ENCODE assay signal across 8 cellular contexts in genomic region chr7:71735961-71736556, GRCh38.
DNase-seq lines count a peak whose midpoint lies in the region; ATAC-seq, FAIRE-seq and TF ChIP-seq lines count a peak whose summit lies in the region.

No MANE protein-coding gene starts in this region.

- TF ChIP-seq POLR2A in NB4 (IDR thresholded peaks at IDR 0.05; ENCODE audit: extremely low read depth, insufficient read length) (no peak), HepG2 (IDR thresholded peaks at IDR 0.05; ENCODE audit: insufficient read depth in 1 of 2, low read depth in 2 of 2, low read length in 2 of 2) (no peak)

- POLR2A ChIA-PET in AG04449 (lab: Yijun Ruan, JAX) (no interaction called here), HepG2 (lab: Yijun Ruan, JAX) (no interaction called here)

- H3K36me3 Mint-ChIP-seq in T-helper 2 cell treated with Interferon-gamma antibody and Interleukin-4, amounts not matched to agents 5 μg/mL and 100 μg/mL, for 36 hours (ENCODE audit: low read depth): no peaks in the 10 kb centered on the region
- no peaks in the 10 kb centered on the region for H3K36me3 Mint-ChIP-seq in chondrocyte (ENCODE audit: low read depth)

- no peak overlapping the region for H3K4me3 Mint-ChIP-seq in T-helper 2 cell treated with Interferon-gamma antibody and Interleukin-4, amounts not matched to agents 5 μg/mL and 100 μg/mL, for 36 hours
- H3K4me3 Mint-ChIP-seq in chondrocyte (ENCODE audit: unreplicated experiment): no peak overlapping the region

- intact Hi-C loops in HepG2 (cut with micrococcal nuclease; ENCODE audit: unreplicated experiment): loop anchor here (1.0 kb wide), 1 partner anchor 907 kb away; no protein-coding TSS in a partner anchor

- CTCF ChIA-PET in AG04449 (lab: Yijun Ruan, JAX) (interaction anchor here (0.7 to 10.3 kb wide), 18 partner anchors 9 to 907 kb away, joined by 3 to 185 read pairs (median 4); no protein-coding TSS in a partner anchor), HepG2 (lab: Yijun Ruan, JAX; ENCODE audit: low intra/inter-chr PET ratio, low total read pairs) (interaction anchor here (0.7 to 2.4 kb wide), 5 partner anchors 879 to 909 kb away, joined by 3 to 23 read pairs (median 3); no protein-coding TSS in a partner anchor)

- ATAC-seq in HepG2: peak; percentile 85
- no peak for ATAC-seq in GM19455 (IDR thresholded peaks at IDR 0.05; ENCODE audit: unreplicated experiment)

- TF ChIP-seq CTCF in AG04449 (IDR thresholded peaks at IDR 0.05; ENCODE audit: insufficient read depth, low read length, missing control alignments) (peak; percentile 86), GM12865 (IDR thresholded peaks at IDR 0.05; ENCODE audit: insufficient read depth, low read depth, low read length, missing control alignments) (peak; percentile 89), NB4 (IDR thresholded peaks at IDR 0.05; ENCODE audit: low read depth, low read length) (peak; percentile 98), chondrocyte (IDR thresholded peaks at IDR 0.05) (peak; percentile 93), HepG2 (CRISPR knock-in tag; IDR thresholded peaks at IDR 0.05) (peak; percentile 88)

- no TSS peak for BruUV-seq in HepG2 (replicated peaks; lab: Mats Ljungman, UMichigan)

- H3K4me3 ChIP-seq in AG04449 (ENCODE audit: low read depth, low read length) (no peak overlapping the region), GM12865 (ENCODE audit: low read depth, low read length) (no peak overlapping the region), NB4 (ENCODE audit: low read depth, low read length) (no peak overlapping the region), HepG2 (replicated peaks in 1 of 3; ENCODE audit: insufficient read depth in 1 of 3, low read depth in 2 of 3, low read length in 3 of 3) (no peak overlapping the region)

- H3K4me1 ChIP-seq in HepG2 (ENCODE audit: insufficient read depth, low read length): no peaks in the 10 kb centered on the region

- TF ChIP-seq RAD21 in HepG2 (CRISPR knock-in tag; IDR thresholded peaks at IDR 0.05): 0 out of 2 replicates have a peak, but pooled peaks have one; percentile 41

- H3K27me3 Mint-ChIP-seq in T-helper 2 cell treated with Interferon-gamma antibody and Interleukin-4, amounts not matched to agents 5 μg/mL and 100 μg/mL, for 36 hours (ENCODE audit: low read depth): no peaks in the 10 kb centered on the region
- H3K27me3 Mint-ChIP-seq in chondrocyte (ENCODE audit: low read depth): peaks cover 2% of the 10 kb centered on the region

- 19% methylated on average over 7 of the region's 7 CpGs for WGBS in HepG2 (ENCODE audit: low lambda C conversion rate)

- H3K4me2 ChIP-seq in HepG2 (ENCODE audit: low read depth, low read length): no peak overlapping the region

- no peak overlapping the region for H3K9ac ChIP-seq in HepG2 (ENCODE audit: insufficient read depth, low read depth, low read length)

- H3K79me2 ChIP-seq in HepG2 (ENCODE audit: insufficient read depth, low read length): no peaks in the 10 kb centered on the region

- FAIRE-seq in HepG2 (lab: Jason Lieb, UNC): peak; percentile 73

- no peaks in the 10 kb centered on the region for H3K36me3 ChIP-seq in HepG2 (replicated peaks in 1 of 2; ENCODE audit: control insufficient read depth in 1 of 2, insufficient read depth in 2 of 2, low read length in 2 of 2)

- in situ Hi-C loops in HepG2 (cut with HindIII; ENCODE audit: extremely low pct_ligation_motif_present, low pct_unique_long_range_greater_than_20kb): loop anchor here (5.0 kb wide), 1 partner anchor 879 kb away; no protein-coding TSS in a partner anchor

- H2AFZ ChIP-seq in HepG2 (ENCODE audit: low read length): no peak overlapping the region

- no peak for DNase-seq in AG04449 (ENCODE audit: low read depth, low spot score)
- peak; percentile 65 for DNase-seq in GM12865 (ENCODE audit: low read depth)
- DNase-seq in NB4 (ENCODE audit: low read depth): peak; percentile 78
- peak; percentile 5 for DNase-seq in T-helper 2 cell treated with Interferon-gamma antibody and Interleukin-4, amounts not matched to agents 5 μg/mL and 100 μg/mL, for 36 hours (ENCODE audit: low spot score)
- no peak for DNase-seq in chondrocyte (ENCODE audit: low spot score)
- peak; percentile 51 for DNase-seq in HepG2 (ENCODE audit: low spot score)
- DNase-seq in stimulated activated CD8-positive, alpha-beta memory T cell treated with anti-CD3 and anti-CD28 coated beads, Interleukin-15, amount 100 ng/mL, for 1 hour (ENCODE audit: low read depth): peak; percentile 4

- H3K9me3 Mint-ChIP-seq in T-helper 2 cell treated with Interferon-gamma antibody and Interleukin-4, amounts not matched to agents 5 μg/mL and 100 μg/mL, for 36 hours: no peaks in the 10 kb centered on the region
- peaks cover 2% of the 10 kb centered on the region for H3K9me3 Mint-ChIP-seq in chondrocyte (ENCODE audit: low read depth)

- H4K20me1 ChIP-seq in HepG2 (ENCODE audit: insufficient read depth, low read length): no peaks in the 10 kb centered on the region

- H3K27ac ChIP-seq in HepG2 (ENCODE audit: extremely low read length, insufficient read depth, low read length): no peak overlapping the region

- TF ChIP-seq EP300 in HepG2 (IDR thresholded peaks at IDR 0.05; ENCODE audit: low read depth in 2 of 2, low read length in 2 of 2): no peak
- TF ChIP-seq EP300 in HepG2 (CRISPR knock-in tag; IDR thresholded peaks at IDR 0.05; ENCODE audit: borderline replicate concordance): no peak

- no peak overlapping the region for H3K27ac Mint-ChIP-seq in T-helper 2 cell treated with Interferon-gamma antibody and Interleukin-4, amounts not matched to agents 5 μg/mL and 100 μg/mL, for 36 hours
- H3K27ac Mint-ChIP-seq in chondrocyte (ENCODE audit: unreplicated experiment): no peak overlapping the region

- H3K4me1 Mint-ChIP-seq in T-helper 2 cell treated with Interferon-gamma antibody and Interleukin-4, amounts not matched to agents 5 μg/mL and 100 μg/mL, for 36 hours (ENCODE audit: low read depth): no peaks in the 10 kb centered on the region
- peaks cover 10% of the 10 kb centered on the region for H3K4me1 Mint-ChIP-seq in chondrocyte (ENCODE audit: low read depth)

- no peaks in the 10 kb centered on the region for H3K9me3 ChIP-seq in HepG2 (ENCODE audit: low read length)

- H3K27me3 ChIP-seq in HepG2 (ENCODE audit: control insufficient read depth in 1 of 2, insufficient read depth in 2 of 2, low read length in 2 of 2): peaks cover 0 to 9% of the 10 kb centered on the region in 2 experiments; a peak in 1 of 5 replicates

TF ChIP-seq in HepG2, 621 proteins besides CTCF, POLR2A, EP300 and RAD21:
- no peak for TF ChIP-seq PRDM15 (CRISPR knock-in tag; IDR thresholded peaks at IDR 0.05)
- TF ChIP-seq ZNF572 (CRISPR knock-in tag; IDR thresholded peaks at IDR 0.05): no peak
- TF ChIP-seq TEAD3 (CRISPR knock-in tag; optimal IDR thresholded peaks at IDR 0.05; ENCODE audit: borderline replicate concordance): peak; percentile 22
- TF ChIP-seq SMC3 (IDR thresholded peaks at IDR 0.05; ENCODE audit: low read length): peak; percentile 80
- TF ChIP-seq, protein P1, sequence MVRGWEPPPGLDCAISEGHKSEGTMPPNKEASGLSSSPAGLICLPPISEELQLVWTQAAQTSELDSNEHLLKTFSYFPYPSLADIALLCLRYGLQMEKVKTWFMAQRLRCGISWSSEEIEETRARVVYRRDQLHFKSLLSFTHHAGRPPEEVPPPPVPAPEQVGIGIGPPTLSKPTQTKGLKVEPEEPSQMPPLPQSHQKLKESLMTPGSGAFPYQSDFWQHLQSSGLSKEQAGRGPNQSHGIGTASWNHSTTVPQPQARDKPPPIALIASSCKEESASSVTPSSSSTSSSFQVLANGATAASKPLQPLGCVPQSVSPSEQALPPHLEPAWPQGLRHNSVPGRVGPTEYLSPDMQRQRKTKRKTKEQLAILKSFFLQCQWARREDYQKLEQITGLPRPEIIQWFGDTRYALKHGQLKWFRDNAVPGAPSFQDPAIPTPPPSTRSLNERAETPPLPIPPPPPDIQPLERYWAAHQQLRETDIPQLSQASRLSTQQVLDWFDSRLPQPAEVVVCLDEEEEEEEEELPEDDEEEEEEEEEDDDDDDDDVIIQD (CRISPR knock-in tag; IDR thresholded peaks at IDR 0.05; ENCODE audit: low read depth): no peak
- TF ChIP-seq ELF3 (CRISPR knock-in tag; IDR thresholded peaks at IDR 0.05): 0 out of 2 replicates have a peak, but pooled peaks have one; percentile 19
- TF ChIP-seq STAG1 (CRISPR knock-in tag; IDR thresholded peaks at IDR 0.05): peak; percentile 85
- TF ChIP-seq XRCC5 (optimal IDR thresholded peaks at IDR 0.05; ENCODE audit: low read length): peak; percentile 39
- no peak for TF ChIP-seq ZNF101 (CRISPR knock-in tag; IDR thresholded peaks at IDR 0.05; ENCODE audit: borderline replicate concordance, low read depth)
- TF ChIP-seq FIP1L1 (IDR thresholded peaks at IDR 0.05; ENCODE audit: borderline replicate concordance, insufficient read depth, low read depth, low read length): no peak

Comparison
In these comparisons a context has a peak if more than half of its experiments do, and no peak if none do; other contexts are left out.
1. DNase-seq: peak in GM12865 (single experiment), NB4 (single experiment), T-helper 2 cell treated with Interferon-gamma antibody and Interleukin-4, amounts not matched to agents 5 μg/mL and 100 μg/mL, for 36 hours (single experiment), HepG2 (single experiment) and stimulated activated CD8-positive, alpha-beta memory T cell treated with anti-CD3 and anti-CD28 coated beads, Interleukin-15, amount 100 ng/mL, for 1 hour (single experiment); none in AG04449 (single experiment) and chondrocyte (single experiment).
2. Peak in every context shown above with its lines, with median percentiles within 50 percentile points of each other: CTCF ChIP-seq.